Comparison of ENCODE assay signal across 7 cellular contexts in the genomic region with DNA sequence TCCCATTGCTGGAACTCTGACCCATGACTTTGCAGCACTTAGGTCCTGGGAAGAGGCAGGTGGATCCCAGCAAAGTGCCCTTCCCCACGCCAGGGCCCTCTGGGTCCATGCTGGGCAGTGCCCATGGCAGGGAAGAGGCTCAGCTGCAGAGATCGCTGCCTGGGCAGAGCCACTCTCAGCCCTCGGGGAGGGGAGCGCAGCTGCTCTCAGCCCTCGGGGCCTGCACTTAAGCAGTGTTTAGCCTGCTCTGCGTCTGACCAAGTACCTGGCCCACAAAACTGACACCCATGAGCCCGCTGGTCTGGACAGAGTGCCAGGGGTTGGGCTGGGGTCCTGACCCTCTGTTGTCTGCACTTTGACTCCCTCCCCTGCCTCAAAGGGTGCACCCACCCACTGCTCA. TPM values are rescaled to one million over a fixed set of nuclear protein-coding genes. Genes with fewer than 3 reads are reported as not detected.
"Had no signal": no experiment of that assay in that cellular context is flagged by ENCODE, and none has a peak within 500 bp of the region (broad histone marks: within the 10 kb centered on the region; RNA-seq: fewer than 3 reads in every experiment).

No MANE protein-coding gene starts in this region.

- H3K4me3 ChIP-seq: GM23248, HAP-1, K562 had no signal

- H2AFZ ChIP-seq: GM23248 had no signal

- H3K9ac ChIP-seq: GM23248 had no signal

- H3K9me3 ChIP-seq: HAP-1 had no signal

- DNase-seq: GM23248, GOT3, H7, IMR-90 had no signal

- H3K27ac ChIP-seq: GM23248 had no signal

- ATAC-seq: HCT116, K562 had no signal

- H3K4me1 ChIP-seq: HAP-1 had no signal

RNA-seq across cellular contexts. Expression of gene AQP12A, which starts 46.3 kb away (rescaled TPM):
- polyA plus RNA-seq: GM23248, IMR-90, K562 had no signal

RNA-seq across cellular contexts. Expression of gene AQP12B, which starts 55.3 kb away (rescaled TPM):
- polyA plus RNA-seq: GM23248, IMR-90, K562 had no signal
